ENCODE assay signal across 9 cellular contexts in genomic region chr3:123449986-123450474, GRCh38. TPM values are rescaled to one million over a fixed set of nuclear protein-coding genes. Genes with fewer than 3 reads are reported as not detected.
DNase-seq lines count a peak whose midpoint lies in the region; ATAC-seq, FAIRE-seq and TF ChIP-seq lines count a peak whose summit lies in the region.
"Had no signal": no experiment of that assay in that cellular context is flagged by ENCODE, and none has a peak within 500 bp of the region (broad histone marks: within the 10 kb centered on the region; RNA-seq: fewer than 3 reads in every experiment).

No MANE protein-coding gene starts in this region.

- CTCF ChIA-PET in RWPE1 (lab: Yijun Ruan, JAX): interaction anchor here (0.6 kb wide), 1 partner anchor 190 kb away, joined by 4 read pairs; no protein-coding TSS in a partner anchor

- H3K9me3 ChIP-seq in SJSA1 (replicated peaks): peaks cover 6% of the 10 kb centered on the region

- FAIRE-seq in frontal cortex (lab: Jason Lieb, UNC): no peak
- FAIRE-seq: endometrium had no signal

- ATAC-seq in HG02610 (IDR thresholded peaks at IDR 0.05; ENCODE audit: unreplicated experiment) (no peak), GM19395 (IDR thresholded peaks at IDR 0.05; ENCODE audit: unreplicated experiment) (no peak)

- no peak for TF ChIP-seq CTCF in RWPE1 (conservative IDR thresholded peaks at IDR 0.05; ENCODE audit: low read depth)

- no peak overlapping the region for H3K27ac ChIP-seq in SJSA1
- no peak overlapping the region for H3K27ac ChIP-seq in RWPE1

- peak overlapping the region; percentile 43 for H3K4me3 ChIP-seq in SJSA1

- peaks cover 48% of the 10 kb centered on the region for H3K27me3 ChIP-seq in SJSA1 (replicated peaks)

- POLR2A ChIA-PET in RWPE1 (lab: Yijun Ruan, JAX; ENCODE audit: low non-redundant PET): interaction anchor here (0.6 kb wide), 1 partner anchor 30 kb away, joined by 8 read pairs; no protein-coding TSS in a partner anchor

- H3K36me3 ChIP-seq in SJSA1: no peaks in the 10 kb centered on the region

- peak in 9 of 14 donors; percentile 40 to 82 (median 71) for DNase-seq in C1 segment of cervical spinal cord (lab: John Stamatoyannopoulos, UW)
- DNase-seq in SJSA1 (ENCODE audit: low read depth in 1 of 2, low spot score in 2 of 2): no peak
- DNase-seq in frontal cortex (ENCODE audit: low spot score in 2 of 2): peak; percentile 64 to 67
- DNase-seq in occipital lobe (lab: John Stamatoyannopoulos, UW): peak; percentile 69
- DNase-seq in stimulated activated CD4-positive, alpha-beta T cell treated with anti-CD3 and anti-CD28 coated beads, Interleukin-12 subunit alpha, Interleukin-12 subunit beta, amount 100 ng/mL, for 4 hours: no peak
- no peak for DNase-seq in RWPE1 (ENCODE audit: low spot score)

- peaks cover 17% of the 10 kb centered on the region for H3K4me1 ChIP-seq in SJSA1 (replicated peaks)

RNA-seq across cellular contexts. Expression of gene ADCY5, which starts 1.1 kb away (rescaled TPM):
- 0.16 and 0.82 TPM in 2 replicates for total RNA-seq in SJSA1 (2014; rRNA removed; shearing (Covaris generic))
- total RNA-seq in frontal cortex (29.8 TPM), occipital lobe (30.7 TPM)

Comparison
In these comparisons a context has a peak if more than half of its experiments do, and no peak if none do; other contexts are left out.
1. DNase-seq: peak in C1 segment of cervical spinal cord (9 of 14), frontal cortex (2 of 2) and occipital lobe (single experiment); none in SJSA1 (0 of 2), stimulated activated CD4-positive, alpha-beta T cell treated with anti-CD3 and anti-CD28 coated beads, Interleukin-12 subunit alpha, Interleukin-12 subunit beta, amount 100 ng/mL, for 4 hours (single experiment) and RWPE1 (single experiment).
2. RNA of gene ADCY5, which starts 1.1 kb away (total RNA-seq): 30.7 TPM in occipital lobe (single experiment) and 29.8 TPM in frontal cortex (single experiment); 0.16 to 0.82 TPM in SJSA1; every median in the first group is over 10 times any median in the second.